In genomic region chr20:2123720-2124119, GRCh38 we compare ENCODE assay signal across 11 cellular contexts.
"Had no signal": no experiment of that assay in that cellular context is flagged by ENCODE, and none has a peak within 500 bp of the region (broad histone marks: within the 10 kb centered on the region; RNA-seq: fewer than 3 reads in every experiment).

No MANE protein-coding gene starts in this region.

- ATAC-seq: left lobe of liver had no signal

- H3K9me3 ChIP-seq: spleen, thyroid gland had no signal

- H3K27ac ChIP-seq: thyroid gland had no signal

- H3K27me3 ChIP-seq: spleen, thyroid gland had no signal

- H3K36me3 ChIP-seq: thyroid gland had no signal

- H3K4me3 ChIP-seq: spleen, thyroid gland had no signal

- DNase-seq: activated CD4-positive, alpha-beta T cell treated with anti-CD3 and anti-CD28 coated beads, Interleukin-2, amount 50 U/mL, for 4 hours; activated gamma-delta T cell; effector memory CD4-positive, alpha-beta T cell; glutamatergic neuron; kidney; mammary epithelial cell; spleen; stimulated activated CD4-positive, alpha-beta T cell treated with anti-CD3 and anti-CD28 coated beads, Interleukin-4, amount 100 ng/mL, for 4 hours; SW 1271; thyroid gland had no signal
